8 cellular contexts compared by ENCODE assay signal in the genomic region with DNA sequence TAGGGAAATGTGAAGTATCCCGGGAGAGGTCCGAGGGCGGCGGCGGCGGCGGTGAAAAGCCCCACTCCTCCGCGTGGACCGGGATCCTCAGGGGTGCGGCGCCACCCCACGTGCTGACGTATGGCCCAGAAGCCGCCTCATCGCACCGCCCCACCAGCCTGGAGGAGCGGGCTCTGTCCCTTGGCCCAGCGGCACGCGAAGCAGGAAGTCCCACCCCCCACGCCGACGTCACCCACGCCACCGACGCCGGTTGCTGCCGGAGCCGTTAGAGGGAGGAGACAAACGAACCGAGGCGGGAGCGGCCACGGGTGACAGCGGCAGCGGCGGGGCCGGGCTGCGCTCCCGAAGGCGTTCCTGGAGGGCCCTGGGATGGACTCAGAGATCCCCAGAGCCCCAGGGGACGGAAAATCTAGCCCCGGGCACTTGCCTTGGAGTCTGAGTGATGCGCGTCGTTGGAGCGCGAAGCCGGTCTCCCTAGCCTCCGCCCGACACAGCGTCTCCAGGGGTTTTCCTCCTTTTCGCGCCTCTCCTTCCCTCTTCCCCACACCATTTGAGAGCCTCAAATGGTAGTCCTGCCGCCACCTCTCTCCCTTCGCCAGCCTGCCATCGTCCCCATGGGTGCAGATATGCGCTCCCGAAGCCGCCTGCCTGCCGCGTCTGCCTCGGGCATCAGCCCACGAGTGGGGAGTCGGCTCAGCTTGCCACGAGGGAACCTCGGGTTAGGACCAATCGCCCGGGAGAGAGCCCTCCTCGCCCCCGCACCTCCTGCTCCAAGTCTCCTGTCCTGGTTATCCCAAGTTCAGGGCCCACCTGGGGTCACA. TPM values are rescaled to one million over a fixed set of nuclear protein-coding genes. Genes with fewer than 3 reads are reported as not detected.
DNase-seq lines count a peak whose midpoint lies in the region; TF ChIP-seq lines count a peak whose summit lies in the region.

A gene with protein sequence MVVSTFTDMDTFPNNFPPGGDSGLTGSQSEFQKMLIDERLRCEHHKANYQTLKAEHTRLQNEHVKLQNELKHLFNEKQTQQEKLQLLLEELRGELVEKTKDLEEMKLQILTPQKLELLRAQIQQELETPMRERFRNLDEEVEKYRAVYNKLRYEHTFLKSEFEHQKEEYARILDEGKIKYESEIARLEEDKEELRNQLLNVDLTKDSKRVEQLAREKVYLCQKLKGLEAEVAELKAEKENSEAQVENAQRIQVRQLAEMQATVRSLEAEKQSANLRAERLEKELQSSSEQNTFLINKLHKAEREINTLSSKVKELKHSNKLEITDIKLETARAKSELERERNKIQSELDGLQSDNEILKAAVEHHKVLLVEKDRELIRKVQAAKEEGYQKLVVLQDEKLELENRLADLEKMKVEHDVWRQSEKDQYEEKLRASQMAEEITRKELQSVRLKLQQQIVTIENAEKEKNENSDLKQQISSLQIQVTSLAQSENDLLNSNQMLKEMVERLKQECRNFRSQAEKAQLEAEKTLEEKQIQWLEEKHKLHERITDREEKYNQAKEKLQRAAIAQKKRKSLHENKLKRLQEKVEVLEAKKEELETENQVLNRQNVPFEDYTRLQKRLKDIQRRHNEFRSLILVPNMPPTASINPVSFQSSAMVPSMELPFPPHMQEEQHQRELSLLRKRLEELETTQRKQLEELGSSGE (minus strand): TSS at position 95 of the 821 bp plus-strand sequence. CDS start 47,377 bp downstream, outside the sequence.

- peak within 1 kb of the TSS; percentile 85 for H3K4me3 ChIP-seq in NB4 (ENCODE audit: low read depth, low read length)
- peak within 1 kb of the TSS; percentile 90 for H3K4me3 ChIP-seq in SK-N-MC

- peaks cover 8% of the 10 kb centered on the region for H3K36me3 ChIP-seq in SK-N-MC (ENCODE audit: insufficient read depth, low read length)

- peak within 1 kb of the TSS; percentile 98 for H3K4me3 Mint-ChIP-seq in HFFc6

- no peak for TF ChIP-seq POLR2A in NB4 (IDR thresholded peaks at IDR 0.05; ENCODE audit: extremely low read depth, insufficient read length)

- no peak within 1 kb of the TSS for H3K27ac ChIP-seq in SK-N-MC
- peak within 1 kb of the TSS; percentile 53 for H3K27ac ChIP-seq in temporal lobe (ENCODE audit: low read depth, low read length)

- no peaks in the 10 kb centered on the region for H3K9me3 ChIP-seq in SK-N-MC (ENCODE audit: low read depth, low read length)

- H3K9me3 Mint-ChIP-seq in HFFc6 = no peaks in the 10 kb centered on the region

- peaks cover 7% of the 10 kb centered on the region for H3K36me3 Mint-ChIP-seq in HFFc6 (ENCODE audit: low read depth)

- peak within 1 kb of the TSS; percentile 82 for H3K9ac ChIP-seq in SK-N-MC (ENCODE audit: insufficient read length)

- H3K27me3 Mint-ChIP-seq in HFFc6 (ENCODE audit: insufficient read depth) = no peaks in the 10 kb centered on the region; the same call in none of the 2 replicates

- DNase-seq in GM04503 (ENCODE audit: low read depth) = peak; percentile 59
- DNase-seq in HFFc6 = peak; percentile 91
- peak; percentile 98 for DNase-seq in NB4 (ENCODE audit: low read depth)
- DNase-seq in SK-N-MC (ENCODE audit: low read depth, low spot score) = peak; percentile 30
- DNase-seq in activated naive CD4-positive, alpha-beta T cell treated with anti-CD3 and anti-CD28 coated beads, Interleukin-2, amount 50 U/mL, for 16 hours = peak; percentile 97
- DNase-seq in globus pallidus (ENCODE audit: low spot score) = peak; percentile 96
- peak; percentile 98 for DNase-seq in occipital lobe (lab: John Stamatoyannopoulos, UW)

- peaks cover 26% of the 10 kb centered on the region for H3K4me1 Mint-ChIP-seq in HFFc6 (ENCODE audit: low read depth)

- peak within 1 kb of the TSS; percentile 98 for H3K27ac Mint-ChIP-seq in HFFc6

- no peak for TF ChIP-seq CTCF in HFFc6 (IDR thresholded peaks at IDR 0.05)
- TF ChIP-seq CTCF in NB4 (IDR thresholded peaks at IDR 0.05; ENCODE audit: low read depth, low read length) = no peak

RNA-seq across cellular contexts. Expression of the gene that starts here (rescaled TPM):
- 1 to 10 TPM; 7.2 to 8.8 (median 7.8) TPM for total RNA-seq in HFFc6 (2021; fragmentation: NEBNext Ultra II Directional; extraction: Animal tissue kit (Norgen Biotek cat#: 25700))
- 19.7 TPM for total RNA-seq in occipital lobe
- 17.7 TPM for total RNA-seq in temporal lobe

Comparison
In these comparisons a context has a peak if more than half of its experiments do, and no peak if none do; other contexts are left out.
1. DNase-seq: peak in every context shown above with its lines; median percentile 98 in NB4; 98 in occipital lobe; 97 in activated naive CD4-positive, alpha-beta T cell treated with anti-CD3 and anti-CD28 coated beads, Interleukin-2, amount 50 U/mL, for 16 hours; 96 in globus pallidus; 91 in HFFc6; 59 in GM04503; 30 in SK-N-MC.